9 cellular contexts compared by ENCODE assay signal in genomic region chr1:2587071-2587859, GRCh38. TPM values are rescaled to one million over a fixed set of nuclear protein-coding genes. Genes with fewer than 3 reads are reported as not detected.
DNase-seq lines count a peak whose midpoint lies in the region; ATAC-seq, FAIRE-seq and TF ChIP-seq lines count a peak whose summit lies in the region.
"Had no signal": no experiment of that assay in that cellular context is flagged by ENCODE, and none has a peak within 500 bp of the region (broad histone marks: within the 10 kb centered on the region; RNA-seq: fewer than 3 reads in every experiment).

No MANE protein-coding gene starts in this region.

- ATAC-seq in GM23338 (peak; percentile 15), T-cell (replicated peaks in 1 of 4) (peak in 2 of 4 experiments; percentile 5 to 6)

- H3K27ac Mint-ChIP-seq in GM23338 (no peak overlapping the region), T-cell (peak overlapping the region; percentile 8 to 16), endothelial cell (ENCODE audit: unreplicated experiment) (no peak overlapping the region), neural crest cell (ENCODE audit: unreplicated experiment) (no peak overlapping the region)

- H3K36me3 Mint-ChIP-seq in GM23338 (ENCODE audit: low read depth) (peaks cover 15% of the 10 kb centered on the region; the same call in 2 of the 3 replicates), T-cell (no peaks in the 10 kb centered on the region), endothelial cell (ENCODE audit: low read depth, unreplicated experiment) (no peaks in the 10 kb centered on the region), neural crest cell (ENCODE audit: low read depth) (no peaks in the 10 kb centered on the region)

- H3K4me3 Mint-ChIP-seq in GM23338 (peak overlapping the region; percentile 83), T-cell (peak overlapping the region; percentile 74 to 83 (median 76)), endothelial cell (ENCODE audit: unreplicated experiment) (peak overlapping the region; percentile 67), neural crest cell (peak overlapping the region; percentile 77)

- CTCF ChIA-PET in T-cell (lab: Charles Lee) = interaction anchor here (0.5 to 2.3 kb wide), 4 partner anchors 9 to 390 kb away, joined by 3 to 5 read pairs (median 3); no protein-coding TSS in a partner anchor

- H3K4me3 ChIP-seq in BLaER1 (peak overlapping the region; percentile 77), GM23338 (peak overlapping the region; percentile 88)

- no peak for TF ChIP-seq CTCF in GM23338 (conservative IDR thresholded peaks at IDR 0.05; ENCODE audit: low read depth in 2 of 2)
- no peak for TF ChIP-seq CTCF in endothelial cell (IDR thresholded peaks at IDR 0.05; ENCODE audit: unreplicated experiment)
- no peak for TF ChIP-seq CTCF in neural crest cell (conservative IDR thresholded peaks at IDR 0.05)

- peaks cover 9% of the 10 kb centered on the region for H3K36me3 ChIP-seq in BLaER1
- no peaks in the 10 kb centered on the region for H3K36me3 ChIP-seq in GM23338 (ENCODE audit: insufficient read depth)

- H3K4me2 ChIP-seq in BLaER1 = peak overlapping the region; percentile 99
- H3K4me2 ChIP-seq in GM23338 = peak overlapping the region; percentile 98

- H3K27ac ChIP-seq in BLaER1 (peak overlapping the region; percentile 51), GM23338 (ENCODE audit: low read depth) (no peak overlapping the region)

- H3K9me2 ChIP-seq in GM23338 (ENCODE audit: insufficient read depth) = no peaks in the 10 kb centered on the region

- peaks cover 11% of the 10 kb centered on the region for H3K9me3 Mint-ChIP-seq in GM23338
- H3K9me3 Mint-ChIP-seq in T-cell = no peaks in the 10 kb centered on the region
- no peaks in the 10 kb centered on the region for H3K9me3 Mint-ChIP-seq in endothelial cell (ENCODE audit: unreplicated experiment)
- no peaks in the 10 kb centered on the region for H3K9me3 Mint-ChIP-seq in neural crest cell

- H2AFZ ChIP-seq in GM23338 = no peak overlapping the region

- H3K27me3 Mint-ChIP-seq in GM23338 (ENCODE audit: insufficient read depth, low read depth, poor library complexity) (peaks cover 4% of the 10 kb centered on the region), T-cell (no peaks in the 10 kb centered on the region), endothelial cell (ENCODE audit: unreplicated experiment) (peaks cover 12% of the 10 kb centered on the region), neural crest cell (ENCODE audit: low read depth) (peaks cover 3% of the 10 kb centered on the region)

- H4K20me1 ChIP-seq in BLaER1 (peaks cover 20% of the 10 kb centered on the region), GM23338 (replicated peaks; ENCODE audit: insufficient read depth) (no peaks in the 10 kb centered on the region)

- no peaks in the 10 kb centered on the region for H3K9me3 ChIP-seq in BLaER1

- no peak for FAIRE-seq in urothelium cell line (lab: Jason Lieb, UNC)

- peaks cover 21% of the 10 kb centered on the region for H3K4me1 Mint-ChIP-seq in GM23338
- peaks cover 29 to 40% (median 32%) of the 10 kb centered on the region in 3 donors for H3K4me1 Mint-ChIP-seq in T-cell
- H3K4me1 Mint-ChIP-seq in endothelial cell (ENCODE audit: unreplicated experiment) = peaks cover 10% of the 10 kb centered on the region
- peaks cover 14% of the 10 kb centered on the region for H3K4me1 Mint-ChIP-seq in neural crest cell

- H3K9ac ChIP-seq in BLaER1 = peak overlapping the region; percentile 78

- peak; percentile 59 for DNase-seq in GM23338 (ENCODE audit: low spot score)
- DNase-seq in T-cell = peak in 17 of 34 experiments; percentile 8 to 44 (median 26)
- peak; percentile 44 for DNase-seq in endothelial cell (ENCODE audit: low spot score)
- no peak for DNase-seq in neural crest cell (ENCODE audit: low read depth, low spot score)
- no peak for DNase-seq in NCI-H2196 (lab: John Stamatoyannopoulos, UW; ENCODE audit: unreplicated experiment)
- DNase-seq in urothelium cell line (ENCODE audit: low spot score) = no peak
- no peak for DNase-seq in NCI-H82 (lab: John Stamatoyannopoulos, UW)

- H3K4me1 ChIP-seq in BLaER1 (peaks cover 65% of the 10 kb centered on the region), GM23338 (ENCODE audit: insufficient read depth) (peaks cover 13% of the 10 kb centered on the region)

- no peaks in the 10 kb centered on the region for H3K79me2 ChIP-seq in GM23338 (replicated peaks; ENCODE audit: insufficient read depth)

- H3K27me3 ChIP-seq in BLaER1 (peaks cover 3% of the 10 kb centered on the region; the same call in 1 of the 2 replicates), GM23338 (ENCODE audit: insufficient read depth) (no peaks in the 10 kb centered on the region)

- H3F3A ChIP-seq in GM23338 (replicated peaks; ENCODE audit: low read depth) = no peaks in the 10 kb centered on the region

- POLR2A ChIA-PET in T-cell (lab: Charles Lee) = interaction anchor here in 1 of 2 donors (0.5 kb wide), 1 partner anchor 29 kb away, joined by 4 read pairs; no protein-coding TSS in a partner anchor

TF ChIP-seq in GM23338, 12 proteins besides CTCF, POLR2A, EP300 and RAD21:
- TF ChIP-seq ZNF114 (CRISPR knock-in tag; IDR thresholded peaks at IDR 0.05) (no peak), JUNB (IDR thresholded peaks at IDR 0.05; ENCODE audit: unreplicated experiment) (no peak), ZNF331 (CRISPR knock-in tag; IDR thresholded peaks at IDR 0.05; ENCODE audit: low read depth) (no peak), REST (IDR thresholded peaks at IDR 0.05; ENCODE audit: unreplicated experiment) (no peak), CREB1 (CRISPR knock-in tag; IDR thresholded peaks at IDR 0.05; ENCODE audit: low read depth) (no peak)

RNA-seq across cellular contexts. Expression of gene PRXL2B, which starts 0.7 kb away (rescaled TPM):
- 35.1 and 44.0 TPM in 2 replicates for total RNA-seq in GM23338 (2014; rRNA removed; shearing (Covaris generic))
- polyA plus RNA-seq in GM23338 (2016; fragmentation: Nextera tagmentation; extraction: Ambion mirVana) = 25.5 and 25.6 TPM in 2 replicates
- 10 to 100 TPM; 17.3 to 37.6 (median 35.3) TPM for total RNA-seq in T-cell
- total RNA-seq in endothelial cell (ENCODE audit: unreplicated experiment) = 35.6 TPM
- total RNA-seq in neural crest cell = 51.3 and 58.9 TPM in 2 replicates

RNA-seq across cellular contexts. Expression of gene TNFRSF14, which starts 31.1 kb away (rescaled TPM):
- 0.85 TPM in 1 of 2 replicates, not detected in the other for total RNA-seq in GM23338 (2014; rRNA removed; shearing (Covaris generic))
- polyA plus RNA-seq in GM23338 (2016; fragmentation: Nextera tagmentation; extraction: Ambion mirVana) = not detected in 2 replicates
- total RNA-seq in T-cell (100 to 1,000 TPM; 163 to 214 (median 211) TPM), endothelial cell (ENCODE audit: unreplicated experiment) (0.26 TPM), neural crest cell (0.61 TPM in 2 replicates)

RNA-seq across cellular contexts. Expression of gene MMEL1, which starts 45.6 kb away (rescaled TPM):
- 0.43 and 0.90 TPM in 2 replicates for total RNA-seq in GM23338 (2014; rRNA removed; shearing (Covaris generic))
- 0.57 and 0.71 TPM in 2 replicates for polyA plus RNA-seq in GM23338 (2016; fragmentation: Nextera tagmentation; extraction: Ambion mirVana)
- 1 to 10 TPM in 3 of 5 donors, under 1 TPM in 2; 0.72 to 3.3 (median 1.0) TPM for total RNA-seq in T-cell
- total RNA-seq in endothelial cell (ENCODE audit: unreplicated experiment) = not detected
- total RNA-seq in neural crest cell = 0.51 and 0.84 TPM in 2 replicates

RNA-seq across cellular contexts. Expression of gene HES5, which starts 57.2 kb away (rescaled TPM):
- 0.21 TPM in 1 of 2 replicates, not detected in the other for total RNA-seq in GM23338 (2014; rRNA removed; shearing (Covaris generic))
- polyA plus RNA-seq in GM23338 (2016; fragmentation: Nextera tagmentation; extraction: Ambion mirVana) = 0.16 TPM in 1 of 2 replicates, not detected in the other
- total RNA-seq in T-cell = not detected
- total RNA-seq in endothelial cell (ENCODE audit: unreplicated experiment) = not detected
- 90.9 and 92.2 TPM in 2 replicates for total RNA-seq in neural crest cell
- total RNA-seq: NCI-H460 had no signal

Comparison
In these comparisons a context has a peak if more than half of its experiments do, and no peak if none do; other contexts are left out.
1. DNase-seq: peak in GM23338 (single experiment) and endothelial cell (single experiment); none in neural crest cell (single experiment), NCI-H2196 (single experiment), urothelium cell line (single experiment) and NCI-H82 (single experiment).
2. H3K27ac Mint-ChIP-seq: peak in T-cell (2 of 2); none in GM23338 (single experiment), endothelial cell (single experiment) and neural crest cell (single experiment).
3. RNA of gene TNFRSF14, which starts 31.1 kb away (total RNA-seq): 163 to 214 TPM in T-cell; 0.61 TPM in neural crest cell, 0.26 TPM in endothelial cell (single experiment) and 0.85 TPM in GM23338; every median in the first group is over 10 times any median in the second.
4. Peak in every context shown above with its lines, with median percentiles within 50 percentile points of each other: H3K4me3 Mint-ChIP-seq.